ENCODE assay signal across 9 cellular contexts in genomic region chr6:42402184-42402583, GRCh38. TPM values are rescaled to one million over a fixed set of nuclear protein-coding genes. Genes with fewer than 3 reads are reported as not detected.
DNase-seq lines count a peak whose midpoint lies in the region.
"Had no signal": no experiment of that assay in that cellular context is flagged by ENCODE, and none has a peak within 500 bp of the region (broad histone marks: within the 10 kb centered on the region; RNA-seq: fewer than 3 reads in every experiment).

No MANE protein-coding gene starts in this region.

- H3K9me3 Mint-ChIP-seq in activated naive CD8-positive, alpha-beta T cell treated with anti-CD3 and anti-CD28 coated beads for 36 hours = no peaks in the 10 kb centered on the region
- H3K9me3 Mint-ChIP-seq: naive B cell had no signal

- peaks cover 64% of the 10 kb centered on the region for H3K4me1 Mint-ChIP-seq in activated naive CD8-positive, alpha-beta T cell treated with anti-CD3 and anti-CD28 coated beads for 36 hours

- H3K36me3 Mint-ChIP-seq in activated naive CD8-positive, alpha-beta T cell treated with anti-CD3 and anti-CD28 coated beads for 36 hours = peaks cover 5% of the 10 kb centered on the region
- H3K36me3 Mint-ChIP-seq: naive B cell had no signal

- peak overlapping the region; percentile 49 for H3K27ac Mint-ChIP-seq in activated naive CD8-positive, alpha-beta T cell treated with anti-CD3 and anti-CD28 coated beads for 36 hours
- H3K27ac Mint-ChIP-seq: naive B cell had no signal

- H3K4me3 Mint-ChIP-seq in activated naive CD8-positive, alpha-beta T cell treated with anti-CD3 and anti-CD28 coated beads for 36 hours = peak overlapping the region; percentile 44
- H3K4me3 Mint-ChIP-seq: naive B cell had no signal

- H3K27me3 Mint-ChIP-seq in activated naive CD8-positive, alpha-beta T cell treated with anti-CD3 and anti-CD28 coated beads for 36 hours = no peaks in the 10 kb centered on the region

- DNase-seq in activated effector memory CD4-positive, alpha-beta T cell treated with anti-CD3 and anti-CD28 coated beads, Interleukin-2, amount 50 U/mL, for 16 hours = peak; percentile 84
- DNase-seq in activated effector memory CD4-positive, alpha-beta T cell treated with Interleukin-2 at 50 U/mL for 16 hours = no peak
- DNase-seq in M059J (ENCODE audit: low read depth) = peak; percentile 55
- peak; percentile 73 for DNase-seq in activated naive CD8-positive, alpha-beta T cell treated with anti-CD3 and anti-CD28 coated beads for 36 hours
- DNase-seq in stimulated activated CD8-positive, alpha-beta memory T cell treated with anti-CD3 and anti-CD28 coated beads, Interleukin-12 subunit alpha, Interleukin-12 subunit beta, amount 100 ng/mL, for 4 hours (ENCODE audit: low read depth) = peak; percentile 31
- no peak for DNase-seq in KG1 (lab: John Stamatoyannopoulos, UW)
- DNase-seq in HuH-7 (ENCODE audit: low spot score) = no peak
- no peak for DNase-seq in kidney glomerular epithelial cell (lab: John Stamatoyannopoulos, UW)
- DNase-seq: naive B cell had no signal

RNA-seq across cellular contexts. Expression of gene TRERF1, which starts 49.5 kb away (rescaled TPM):
- 6.2 and 8.5 TPM in 2 replicates for total RNA-seq in M059J (2014; rRNA removed; shearing (Covaris generic))
- total RNA-seq in activated naive CD8-positive, alpha-beta T cell treated with anti-CD3 and anti-CD28 coated beads for 36 hours = 1 to 10 TPM; 6.5 to 6.9 TPM

Comparison
In these comparisons a context has a peak if more than half of its experiments do, and no peak if none do; other contexts are left out.
1. DNase-seq: peak in activated effector memory CD4-positive, alpha-beta T cell treated with anti-CD3 and anti-CD28 coated beads, Interleukin-2, amount 50 U/mL, for 16 hours (single experiment), M059J (single experiment), activated naive CD8-positive, alpha-beta T cell treated with anti-CD3 and anti-CD28 coated beads for 36 hours (single experiment) and stimulated activated CD8-positive, alpha-beta memory T cell treated with anti-CD3 and anti-CD28 coated beads, Interleukin-12 subunit alpha, Interleukin-12 subunit beta, amount 100 ng/mL, for 4 hours (single experiment); none in activated effector memory CD4-positive, alpha-beta T cell treated with Interleukin-2 at 50 U/mL for 16 hours (single experiment), KG1 (single experiment), HuH-7 (single experiment) and kidney glomerular epithelial cell (single experiment).